8 cellular contexts compared by ENCODE assay signal in the genomic region with DNA sequence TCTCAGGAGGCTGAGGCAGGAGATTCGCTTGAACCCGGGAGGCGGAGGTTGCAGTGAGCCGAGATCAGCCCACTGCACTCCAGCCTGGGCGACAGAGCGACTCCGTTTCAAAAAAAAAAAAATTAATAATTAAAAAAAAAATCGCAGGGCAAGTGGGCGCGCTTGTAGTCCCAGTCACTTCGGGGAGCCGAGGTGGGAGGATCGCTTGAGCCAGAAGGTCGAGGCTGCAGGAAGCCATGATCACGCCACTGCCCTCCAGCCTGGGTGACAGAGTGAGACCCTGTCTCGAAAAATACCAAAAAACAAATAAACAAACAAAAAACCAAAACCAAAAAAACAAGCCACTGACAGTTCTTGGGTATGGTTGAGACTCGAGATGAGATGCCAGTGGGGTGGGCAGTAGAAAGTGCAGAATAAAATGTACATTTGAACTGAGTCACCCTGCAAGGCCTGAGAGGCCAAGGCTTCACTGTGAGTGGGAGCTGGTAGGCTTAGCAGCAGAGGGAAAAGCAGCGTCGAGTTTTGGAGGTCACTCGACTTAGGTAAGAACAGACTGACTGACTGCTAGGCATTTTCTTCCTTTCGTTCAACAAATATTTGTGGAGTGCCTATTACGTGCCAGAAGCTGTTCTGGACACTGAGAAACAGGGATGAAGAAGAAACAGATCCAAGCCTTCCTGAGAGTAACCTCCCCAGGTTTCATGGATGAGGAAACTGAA. TPM values are rescaled to one million over a fixed set of nuclear protein-coding genes. Genes with fewer than 3 reads are reported as not detected.
DNase-seq lines count a peak whose midpoint lies in the region; ATAC-seq and TF ChIP-seq lines count a peak whose summit lies in the region.

No MANE protein-coding gene starts in this region.

- no peaks in the 10 kb centered on the region for H3K9me3 ChIP-seq in iPS-15b (ENCODE audit: control insufficient read depth, insufficient read depth, low read length)

- H3K27me3 Mint-ChIP-seq in activated T-helper 17 cell treated with anti-CD3 and anti-CD28 coated beads, Interleukin-2, amount 50 U/mL, for 72 hours, result no peaks in the 10 kb centered on the region

- H3K36me3 ChIP-seq in BJ (ENCODE audit: control insufficient read depth, insufficient read depth, low read length) (peaks cover 5% of the 10 kb centered on the region), iPS-15b (ENCODE audit: control insufficient read depth, insufficient read depth, low read length) (peaks cover 4% of the 10 kb centered on the region)

- H3K9me3 Mint-ChIP-seq in activated T-helper 17 cell treated with anti-CD3 and anti-CD28 coated beads, Interleukin-2, amount 50 U/mL, for 72 hours, result no peaks in the 10 kb centered on the region

- H3K36me3 Mint-ChIP-seq in activated T-helper 17 cell treated with anti-CD3 and anti-CD28 coated beads, Interleukin-2, amount 50 U/mL, for 72 hours (ENCODE audit: low read depth), result peaks cover 51% of the 10 kb centered on the region

- H3K27me3 ChIP-seq in BJ (ENCODE audit: control insufficient read depth, insufficient read depth, low read length) (no peaks in the 10 kb centered on the region), iPS-15b (ENCODE audit: control insufficient read depth, insufficient read depth, low read length) (peaks cover 20% of the 10 kb centered on the region)

- H3K4me1 ChIP-seq in iPS-15b (ENCODE audit: control insufficient read depth, insufficient read depth, low read length), result no peaks in the 10 kb centered on the region

- no peak for TF ChIP-seq CTCF in BJ (IDR thresholded peaks at IDR 0.05; ENCODE audit: insufficient read depth, low read depth, low read length)

- peaks cover 23% of the 10 kb centered on the region for H3K4me1 Mint-ChIP-seq in activated T-helper 17 cell treated with anti-CD3 and anti-CD28 coated beads, Interleukin-2, amount 50 U/mL, for 72 hours

- POLR2A ChIA-PET in BJ (lab: Charles Lee), result interaction anchor here (0.6 to 3.3 kb wide), 9 partner anchors 10 to 217 kb away, joined by 3 to 63 read pairs (median 5); a partner anchor contains a TSS

- DNase-seq in BJ (ENCODE audit: low read depth) (no peak), DMS79 (lab: John Stamatoyannopoulos, UW) (no peak), GOT3 (lab: John Stamatoyannopoulos, UW) (no peak)
- DNase-seq in stimulated activated CD4-positive, alpha-beta T cell treated with anti-CD3 and anti-CD28 coated beads, Interleukin-4, amount 100 ng/mL, for 1 hour, result peak; percentile 32

- peak overlapping the region; percentile 96 for H3K4me3 Mint-ChIP-seq in activated T-helper 17 cell treated with anti-CD3 and anti-CD28 coated beads, Interleukin-2, amount 50 U/mL, for 72 hours

- peak overlapping the region; percentile 77 for H3K4me3 ChIP-seq in BJ (ENCODE audit: low read depth, low read length)
- peak overlapping the region; percentile 84 for H3K4me3 ChIP-seq in iPS-15b (ENCODE audit: low read depth, low read length)

- CTCF ChIA-PET in BJ (lab: Yijun Ruan, JAX), result interaction anchor here (1.1 to 3.5 kb wide), 3 partner anchors 10 to 149 kb away, joined by 3 to 21 read pairs (median 18); a partner anchor contains a TSS

- ATAC-seq in HG02884 (IDR thresholded peaks at IDR 0.05; ENCODE audit: unreplicated experiment) (peak; percentile 9), HG03571 (IDR thresholded peaks at IDR 0.05; ENCODE audit: unreplicated experiment) (no peak)
- ATAC-seq in activated T-helper 17 cell treated with anti-CD3 and anti-CD28 coated beads, Interleukin-2, amount 50 U/mL, for 72 hours (replicated peaks), result peak; percentile 49

- no peak overlapping the region for H3K9ac ChIP-seq in iPS-15b (ENCODE audit: low read depth, low read length)

- peak overlapping the region; percentile 99 for H3K27ac Mint-ChIP-seq in activated T-helper 17 cell treated with anti-CD3 and anti-CD28 coated beads, Interleukin-2, amount 50 U/mL, for 72 hours

RNA-seq across cellular contexts. Expression of a gene that starts 0.6 kb away (rescaled TPM):
- 946 and 2,237 TPM in 2 replicates for polyA plus RNA-seq in BJ (2011; rRNA removed)
- 914 and 1,006 TPM in 2 replicates for polyA minus RNA-seq in BJ (2011; rRNA and poly(A)+ RNA removed)
- 1,000 to 10,000 TPM; 1,801 to 2,195 TPM for total RNA-seq in activated T-helper 17 cell treated with anti-CD3 and anti-CD28 coated beads, Interleukin-2, amount 50 U/mL, for 72 hours

RNA-seq across cellular contexts. Expression of a gene that starts 18.4 kb away (rescaled TPM):
- polyA plus RNA-seq in BJ (2011; rRNA removed), result 0.10 TPM in 1 of 2 replicates, not detected in the other
- not detected in 2 replicates for polyA minus RNA-seq in BJ (2011; rRNA and poly(A)+ RNA removed)
- under 1 TPM in 1 of 2 donors, not detected in 1; 0.63 TPM for total RNA-seq in activated T-helper 17 cell treated with anti-CD3 and anti-CD28 coated beads, Interleukin-2, amount 50 U/mL, for 72 hours
